In genomic region chr16:10950393-10950792, GRCh38 we compare ENCODE assay signal across 13 cellular contexts. TPM values are rescaled to one million over a fixed set of nuclear protein-coding genes. Genes with fewer than 3 reads are reported as not detected.
A peak's percentile ranks its signal among the peaks of the same experiment; 100 is the strongest.
DNase-seq lines count a peak whose midpoint lies in the region; ATAC-seq and TF ChIP-seq lines count a peak whose summit lies in the region.
"Had no signal": no experiment of that assay in that cellular context is flagged by ENCODE, and none has a peak within 500 bp of the region (broad histone marks: within the 10 kb centered on the region; RNA-seq: fewer than 3 reads in every experiment).

No MANE protein-coding gene starts in this region.

- H3K4me1 Mint-ChIP-seq in activated CD4-positive, alpha-beta T cell treated with anti-CD3 and anti-CD28 coated beads for 36 hours = peaks cover 67% of the 10 kb centered on the region

- no peak for TF ChIP-seq CTCF in PC-9 (conservative IDR thresholded peaks at IDR 0.05)

- no peak overlapping the region for H3K4me3 ChIP-seq in PC-9
- H3K4me3 ChIP-seq in skeletal muscle satellite cell (ENCODE audit: low read length) = no peak overlapping the region
- H3K4me3 ChIP-seq: pancreas had no signal

- H3K27ac Mint-ChIP-seq in activated CD4-positive, alpha-beta T cell treated with anti-CD3 and anti-CD28 coated beads for 36 hours = no peak overlapping the region

- no peak overlapping the region for H2AFZ ChIP-seq in PC-9

- H3K27me3 ChIP-seq in PC-9 (ENCODE audit: insufficient read depth, low read depth) = no peaks in the 10 kb centered on the region
- no peaks in the 10 kb centered on the region for H3K27me3 ChIP-seq in skeletal muscle satellite cell (ENCODE audit: control insufficient read depth, insufficient read depth, low read length)
- H3K27me3 ChIP-seq: pancreas had no signal

- H4K20me1 ChIP-seq in PC-9 (ENCODE audit: insufficient read depth) = peaks cover 9% of the 10 kb centered on the region; the same call in 1 of the 2 replicates

- peaks cover 45% of the 10 kb centered on the region for H3K79me2 ChIP-seq in PC-9 (ENCODE audit: low read depth)

- H3K27ac ChIP-seq in PC-9 (peak overlapping the region; percentile 41), epithelial cell of prostate (peak overlapping the region; percentile 22)
- H3K27ac ChIP-seq: KMS-11, pancreas had no signal

- H3K36me3 ChIP-seq in PC-9 (ENCODE audit: low read depth) = no peaks in the 10 kb centered on the region
- no peaks in the 10 kb centered on the region for H3K36me3 ChIP-seq in skeletal muscle satellite cell (ENCODE audit: insufficient read depth, low read length)
- H3K36me3 ChIP-seq: pancreas had no signal

- H3K9me2 ChIP-seq in PC-9 (ENCODE audit: insufficient read depth) = no peaks in the 10 kb centered on the region

- H3K9ac ChIP-seq in skeletal muscle satellite cell (ENCODE audit: low read depth, low read length) = no peak overlapping the region
- H3K9ac ChIP-seq: KMS-11 had no signal

- peaks cover 13% of the 10 kb centered on the region for H3F3A ChIP-seq in PC-9 (ENCODE audit: insufficient read depth, low read depth)

- peaks cover 4% of the 10 kb centered on the region for H3K36me3 Mint-ChIP-seq in activated CD4-positive, alpha-beta T cell treated with anti-CD3 and anti-CD28 coated beads for 36 hours (ENCODE audit: low read depth)

- H3K4me3 Mint-ChIP-seq in activated CD4-positive, alpha-beta T cell treated with anti-CD3 and anti-CD28 coated beads for 36 hours = no peak overlapping the region

- no TSS peak for BruUV-seq in PC-9 (replicated peaks; lab: Mats Ljungman, UMichigan)

- H3K4me2 ChIP-seq in PC-9 (peak overlapping the region; percentile 54), skeletal muscle satellite cell (ENCODE audit: low read length) (peak overlapping the region; percentile 7)
- H3K4me2 ChIP-seq: KMS-11 had no signal

- DNase-seq in G401 (ENCODE audit: low spot score) (peak; percentile 93), PC-9 (peak; percentile 70 to 79), epithelial cell of prostate (ENCODE audit: low read depth, low spot score) (no peak), SIG-M5 treated with dmso at 0.1 percent for 504 hours (lab: John Stamatoyannopoulos, UW; ENCODE audit: unreplicated experiment) (no peak), posterior cingulate gyrus (no peak), SHP77 treated with DMSO at 0.1 percent for 48 hours (lab: John Stamatoyannopoulos, UW) (no peak)
- no peak for DNase-seq in activated CD4-positive, alpha-beta T cell treated with anti-CD3 and anti-CD28 coated beads for 36 hours
- DNase-seq: activated CD4-positive, alpha-beta T cell treated with anti-CD3 and anti-CD28 coated beads for 48 hours; activated T-cell treated with anti-CD3 and anti-CD28 coated beads for 4 hours; NCI-H345; pancreas had no signal

- CTCF ChIA-PET in PC-9 (lab: Charles Lee) = interaction anchor here (0.5 to 1.2 kb wide), 4 partner anchors 8 to 324 kb away, joined by 3 to 6 read pairs (median 4); partner anchors contain the start of gene DEXI
- CTCF ChIA-PET in activated CD4-positive, alpha-beta T cell treated with anti-CD3 and anti-CD28 coated beads for 36 hours (lab: Charles Lee) = interaction anchor here (0.7 to 9.4 kb wide), 9 partner anchors 10 to 791 kb away, joined by 3 to 121 read pairs (median 4); no protein-coding TSS in a partner anchor

- in situ Hi-C loops in G401 (cut with HindIII; ENCODE audit: low sequenced_read_pairs) = no loop called here

- peaks cover 40% of the 10 kb centered on the region for H3K4me1 ChIP-seq in PC-9 (replicated peaks; ENCODE audit: insufficient read depth)
- H3K4me1 ChIP-seq in skeletal muscle satellite cell (ENCODE audit: control insufficient read depth, insufficient read depth, low read length) = peaks cover 40% of the 10 kb centered on the region

- no peak for ATAC-seq in activated CD4-positive, alpha-beta T cell treated with anti-CD3 and anti-CD28 coated beads for 36 hours
- ATAC-seq: pancreas had no signal

- POLR2A ChIA-PET in PC-9 (lab: Charles Lee; ENCODE audit: unreplicated experiment) = no interaction called here
- POLR2A ChIA-PET in activated CD4-positive, alpha-beta T cell treated with anti-CD3 and anti-CD28 coated beads for 36 hours (lab: Charles Lee) = interaction anchor here (0.6 to 1.5 kb wide), 4 partner anchors 225 to 305 kb away, joined by 3 to 4 read pairs (median 4); partner anchors contain the start of gene SOCS1

- intact Hi-C loops in PC-9 (cut with micrococcal nuclease; ENCODE audit: unreplicated experiment) (loop anchor here (5.0 kb wide), 2 partner anchors 762 to 862 kb away; no protein-coding TSS in a partner anchor), posterior cingulate gyrus (cut with DNase I) (no loop called here)
- intact Hi-C loops in activated CD4-positive, alpha-beta T cell treated with anti-CD3 and anti-CD28 coated beads for 36 hours (cut with DNase I, micrococcal nuclease) = loop anchor here (5.0 to 10.0 kb wide), 3 partner anchors 544 to 764 kb away; no protein-coding TSS in a partner anchor

- H3K9me3 ChIP-seq in PC-9 (ENCODE audit: insufficient read depth, low read depth) (no peaks in the 10 kb centered on the region), skeletal muscle satellite cell (replicated peaks; ENCODE audit: low read length) (no peaks in the 10 kb centered on the region)
- H3K9me3 ChIP-seq: pancreas had no signal

- H3K27me3 Mint-ChIP-seq in activated CD4-positive, alpha-beta T cell treated with anti-CD3 and anti-CD28 coated beads for 36 hours = no peaks in the 10 kb centered on the region

- no peaks in the 10 kb centered on the region for H3K9me3 Mint-ChIP-seq in activated CD4-positive, alpha-beta T cell treated with anti-CD3 and anti-CD28 coated beads for 36 hours (ENCODE audit: low read depth)

RNA-seq across cellular contexts. Expression of gene CLEC16A, which starts 6.0 kb away (rescaled TPM):
- total RNA-seq in G401 (2014; rRNA removed; shearing (Covaris generic)) = 15.6 and 16.6 TPM in 2 replicates
- 34.9 and 45.0 TPM in 2 replicates for total RNA-seq in PC-9 (2021)
- total RNA-seq in skeletal muscle satellite cell (2012; rRNA removed) = 12.7 TPM in 2 replicates
- 10 to 100 TPM; 23.5 to 25.4 TPM for total RNA-seq in activated CD4-positive, alpha-beta T cell treated with anti-CD3 and anti-CD28 coated beads for 36 hours

RNA-seq across cellular contexts. Expression of gene DEXI, which starts 8.1 kb away (rescaled TPM):
- 90.6 and 91.9 TPM in 2 replicates for total RNA-seq in G401 (2014; rRNA removed; shearing (Covaris generic))
- 33.1 and 42.4 TPM in 2 replicates for total RNA-seq in PC-9 (2021)
- total RNA-seq in skeletal muscle satellite cell (2012; rRNA removed) = 41.6 and 43.5 TPM in 2 replicates
- 10 to 100 TPM; 33.8 to 34.9 TPM for total RNA-seq in activated CD4-positive, alpha-beta T cell treated with anti-CD3 and anti-CD28 coated beads for 36 hours

Comparison
In these comparisons a context has a peak if more than half of its experiments do, and no peak if none do; other contexts are left out.
1. DNase-seq: peak in G401 (single experiment) and PC-9 (2 of 2); none in epithelial cell of prostate (single experiment), activated CD4-positive, alpha-beta T cell treated with anti-CD3 and anti-CD28 coated beads for 36 hours (single experiment), SIG-M5 treated with dmso at 0.1 percent for 504 hours (single experiment), posterior cingulate gyrus (0 of 10) and SHP77 treated with DMSO at 0.1 percent for 48 hours (single experiment).